9 cellular contexts compared by ENCODE assay signal in the genomic region with DNA sequence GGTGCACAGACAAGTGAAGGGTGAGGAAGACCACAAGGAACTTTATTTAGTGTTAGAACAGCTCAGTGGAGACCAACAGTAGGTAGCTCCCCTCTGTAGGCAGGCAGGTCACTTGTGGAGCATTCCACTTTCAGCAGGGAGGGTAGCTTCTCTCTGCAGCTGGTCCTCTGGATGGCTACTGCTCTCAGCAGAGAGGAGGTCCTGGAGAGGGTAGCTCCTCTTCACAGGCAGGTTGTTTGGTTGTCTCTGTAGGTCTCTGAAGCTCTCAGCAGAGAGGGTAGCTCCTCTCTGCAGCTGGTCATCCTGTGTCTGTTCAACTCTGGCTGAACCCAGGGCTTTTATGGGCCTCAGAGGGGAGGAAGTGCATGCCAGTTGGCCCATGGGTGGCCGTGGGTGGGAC. TPM values are rescaled to one million over a fixed set of nuclear protein-coding genes. Genes with fewer than 3 reads are reported as not detected.
"Had no signal": no experiment of that assay in that cellular context is flagged by ENCODE, and none has a peak within 500 bp of the region (broad histone marks: within the 10 kb centered on the region; RNA-seq: fewer than 3 reads in every experiment).

No MANE protein-coding gene starts in this region.

- H3K4me3 ChIP-seq: GM12878 had no signal

- ATAC-seq: GM12878 had no signal

- DNase-seq: GDM1, GF-D8 had no signal

- FAIRE-seq: G401.6, GM12878, GM12891, GM12892, GM18507, GM19239 had no signal

RNA-seq across cellular contexts. Expression of a gene that starts 6.5 kb away (rescaled TPM):
- total RNA-seq: G401, GM12878 had no signal
- polyA plus RNA-seq: GM12878 had no signal

RNA-seq across cellular contexts. Expression of a gene that starts 32.1 kb away (rescaled TPM):
- total RNA-seq: G401, GM12878 had no signal
- polyA plus RNA-seq: GM12878 had no signal

RNA-seq across cellular contexts. Expression of a gene that starts 53.1 kb away (rescaled TPM):
- total RNA-seq: G401, GM12878 had no signal
